Comparison of ENCODE assay signal across 8 cellular contexts in the genomic region with DNA sequence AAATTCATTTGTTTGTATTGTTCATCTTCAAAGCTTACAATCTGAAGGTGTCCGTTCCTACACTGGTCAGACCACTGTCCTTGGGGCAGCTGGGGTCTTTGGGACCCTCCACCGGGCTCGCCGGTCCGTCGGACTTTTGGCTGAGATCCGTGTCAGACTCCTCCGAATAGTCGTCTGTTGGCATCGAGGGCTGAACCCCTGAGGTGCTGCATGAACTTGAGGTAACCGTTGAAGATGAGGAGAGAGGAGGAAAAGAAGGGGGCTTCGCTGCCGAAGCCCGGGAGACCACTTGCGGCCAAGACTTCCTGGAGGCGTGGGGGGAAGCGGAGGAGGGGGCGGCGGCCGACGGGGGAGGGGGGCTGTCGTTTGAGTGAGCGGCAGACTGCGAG.
A peak's percentile ranks its signal among the peaks of the same experiment; 100 is the strongest.
DNase-seq lines count a peak whose midpoint lies in the region; ATAC-seq and TF ChIP-seq lines count a peak whose summit lies in the region.

No MANE protein-coding gene starts in this region.

- H3K27ac ChIP-seq in endodermal cell (ENCODE audit: low read depth, low read length) (no peak overlapping the region), ovary (peak overlapping the region; percentile 33 to 69)

- H3K4me3 Mint-ChIP-seq in Calu3 (ENCODE audit: low read depth, unreplicated experiment) (peak overlapping the region; percentile 38), endodermal cell (peak overlapping the region; percentile 81)

- H3K4me1 ChIP-seq in Loucy (ENCODE audit: insufficient read depth, low read length, poor library complexity, severe bottlenecking): peaks cover 41% of the 10 kb centered on the region
- H3K4me1 ChIP-seq in endodermal cell (ENCODE audit: control insufficient read depth, insufficient read depth, low read length): peaks cover 5% of the 10 kb centered on the region
- no peaks in the 10 kb centered on the region for H3K4me1 ChIP-seq in ovary (ENCODE audit: insufficient read depth)

- H3K79me2 ChIP-seq in Loucy (ENCODE audit: insufficient read depth, low read length): no peaks in the 10 kb centered on the region

- no peaks in the 10 kb centered on the region; the same call in 1 of the 2 replicates for H3K36me3 ChIP-seq in Loucy (ENCODE audit: insufficient read depth, low read length)
- H3K36me3 ChIP-seq in endodermal cell (ENCODE audit: control insufficient read depth, insufficient read depth, low read length): no peaks in the 10 kb centered on the region
- no peaks in the 10 kb centered on the region for H3K36me3 ChIP-seq in ovary

- no peaks in the 10 kb centered on the region for H3K9me2 ChIP-seq in Loucy (replicated peaks; ENCODE audit: low read depth, low read length)

- no peak for TF ChIP-seq POLR2A in ovary (IDR thresholded peaks at IDR 0.05)

- H3K27me3 Mint-ChIP-seq in Calu3 (ENCODE audit: unreplicated experiment): no peaks in the 10 kb centered on the region
- peaks cover 26% of the 10 kb centered on the region for H3K27me3 Mint-ChIP-seq in endodermal cell (ENCODE audit: insufficient read depth)

- no peak for TF ChIP-seq EP300 in ovary (IDR thresholded peaks at IDR 0.05)

- H2AFZ ChIP-seq in Loucy (ENCODE audit: low read length): peak overlapping the region; percentile 83

- WGBS in endodermal cell (ENCODE audit: insufficient coverage in 1 of 2, insufficient read length in 1 of 2), 2 experiments: 7 to 12% methylated on average over 7 to 24 of the region's 24 CpGs
- WGBS in ovary, 3 donors: 1 to 5% (median 2%) methylated on average over 24 of the region's 24 CpGs

- no peaks in the 10 kb centered on the region for H3F3A ChIP-seq in Loucy (ENCODE audit: low read depth)

- TF ChIP-seq CTCF in Calu3 (IDR thresholded peaks at IDR 0.05; ENCODE audit: unreplicated experiment) (no peak), Loucy (conservative IDR thresholded peaks at IDR 0.05; ENCODE audit: low read length) (no peak), endodermal cell (conservative IDR thresholded peaks at IDR 0.05) (no peak), ovary (IDR thresholded peaks at IDR 0.05) (no peak)

- ATAC-seq in GM18873 (IDR thresholded peaks at IDR 0.05; ENCODE audit: low FRiP score, unreplicated experiment) (no peak), GM18519 (IDR thresholded peaks at IDR 0.05; ENCODE audit: low FRiP score, unreplicated experiment) (no peak)

- H3K4me3 ChIP-seq in Loucy (ENCODE audit: low read length, poor library complexity, severe bottlenecking): peak overlapping the region; percentile 78
- peak overlapping the region; percentile 77 for H3K4me3 ChIP-seq in endodermal cell (ENCODE audit: low read length)
- H3K4me3 ChIP-seq in ovary: peak overlapping the region; percentile 55

- H3K9me3 Mint-ChIP-seq in Calu3 (ENCODE audit: low read depth, unreplicated experiment) (no peaks in the 10 kb centered on the region), endodermal cell (no peaks in the 10 kb centered on the region)

- no TSS peak for BruUV-seq in Calu3 (replicated peaks; lab: Mats Ljungman, UMichigan)

- CTCF ChIA-PET in Calu3 (lab: Charles Lee): interaction anchor here (0.6 to 0.7 kb wide), 2 partner anchors 151 to 257 kb away, joined by 4 to 5 read pairs; no protein-coding TSS in a partner anchor

- H4K20me1 ChIP-seq in Loucy (ENCODE audit: insufficient read depth, low read length, poor library complexity, severe bottlenecking): no peaks in the 10 kb centered on the region

- H3K4me1 Mint-ChIP-seq in Calu3 (ENCODE audit: low read depth, unreplicated experiment) (peaks cover 12% of the 10 kb centered on the region), endodermal cell (peaks cover 21% of the 10 kb centered on the region)

- H3K27ac Mint-ChIP-seq in Calu3 (ENCODE audit: unreplicated experiment): no peak overlapping the region
- H3K27ac Mint-ChIP-seq in endodermal cell: peak overlapping the region; percentile 75

- H3K36me3 Mint-ChIP-seq in Calu3 (ENCODE audit: insufficient read depth, unreplicated experiment) (peaks cover 3% of the 10 kb centered on the region), endodermal cell (ENCODE audit: low read depth) (peaks cover 3% of the 10 kb centered on the region)

- H3K9ac ChIP-seq in Loucy (ENCODE audit: low read depth, low read length, poor library complexity, severe bottlenecking): peak overlapping the region; percentile 74
- H3K9ac ChIP-seq in endodermal cell (ENCODE audit: extremely low read depth, low read length, poor library complexity, severe bottlenecking): no peak overlapping the region

- H3K27me3 ChIP-seq in Loucy (ENCODE audit: insufficient read depth, low read length, poor library complexity, severe bottlenecking) (no peaks in the 10 kb centered on the region), endodermal cell (ENCODE audit: control insufficient read depth, insufficient read depth, low read length, poor library complexity, severe bottlenecking) (peaks cover 29% of the 10 kb centered on the region), ovary (no peaks in the 10 kb centered on the region)

- H3K4me2 ChIP-seq in Loucy (ENCODE audit: low read depth, low read length, poor library complexity, severe bottlenecking): peak overlapping the region; percentile 76

- DNase-seq in Calu3 (no peak), endodermal cell (no peak), ovary (no peak), COLO668 (lab: John Stamatoyannopoulos, UW; ENCODE audit: unreplicated experiment) (no peak), NCI-H2196 treated with DMSO at 0.1 percent for 48 hours (lab: John Stamatoyannopoulos, UW; ENCODE audit: unreplicated experiment) (no peak)

- intact Hi-C loops in Calu3 (cut with micrococcal nuclease; ENCODE audit: unreplicated experiment): loop anchor here (10.0 kb wide), 1 partner anchor 282 kb away; no protein-coding TSS in a partner anchor
- intact Hi-C loops in ovary (cut with DNase I): no loop called here

- H3K9me3 ChIP-seq in Loucy (ENCODE audit: insufficient read depth, low read depth, low read length): no peaks in the 10 kb centered on the region
- no peaks in the 10 kb centered on the region for H3K9me3 ChIP-seq in endodermal cell (ENCODE audit: control insufficient read depth, low read length)
- no peaks in the 10 kb centered on the region for H3K9me3 ChIP-seq in ovary
